In genomic region chr6:33036512-33036911, GRCh38 we compare ENCODE assay signal across 33 cellular contexts. TPM values are rescaled to one million over a fixed set of nuclear protein-coding genes. Genes with fewer than 3 reads are reported as not detected.
"Had no signal": no experiment of that assay in that cellular context is flagged by ENCODE, and none has a peak within 500 bp of the region (broad histone marks: within the 10 kb centered on the region; RNA-seq: fewer than 3 reads in every experiment).

No MANE protein-coding gene starts in this region.

- H3K27ac Mint-ChIP-seq: activated CD4-positive, alpha-beta T cell treated with anti-CD3 and anti-CD28 coated beads, Interleukin-2, amount 10 ng/mL, durations not matched to agents 24 days and 14 days; activated CD8-positive, alpha-beta T cell treated with anti-CD3 and anti-CD28 coated beads for 36 hours; activated naive CD8-positive, alpha-beta T cell treated with anti-CD3 and anti-CD28 coated beads for 36 hours; activated T-cell treated with anti-CD3 and anti-CD28 coated beads, Interleukin-2, amount 50 U/mL, for 72 hours; activated T-helper 17 cell treated with anti-CD3 and anti-CD28 coated beads, Interleukin-2, amount 50 U/mL, for 72 hours had no signal

- H3K27me3 ChIP-seq: Peyer's patch had no signal

- H3K36me3 ChIP-seq: brain microvascular endothelial cell, Peyer's patch, SJCRH30, WERI-Rb-1 had no signal

- H3K27ac ChIP-seq: brain microvascular endothelial cell, Peyer's patch, SJCRH30, SK-N-MC, WERI-Rb-1 had no signal

- DNase-seq: activated CD4-positive, alpha-beta T cell treated with anti-CD3 and anti-CD28 coated beads, Interleukin-2, amount 10 ng/mL, durations not matched to agents 24 days and 14 days; activated CD4-positive, alpha-beta T cell treated with anti-CD3 and anti-CD28 coated beads, Interleukin-2, amount 50 U/mL, for 4 hours; activated CD8-positive, alpha-beta T cell treated with anti-CD3 and anti-CD28 coated beads for 36 hours; activated effector memory CD4-positive, alpha-beta T cell treated with anti-CD3 and anti-CD28 coated beads, Interleukin-2, amount 50 U/mL, for 16 hours; activated naive CD4-positive, alpha-beta T cell; activated naive CD4-positive, alpha-beta T cell treated with anti-CD3 and anti-CD28 coated beads, Interleukin-2, amount 50 U/mL, for 16 hours; activated naive CD8-positive, alpha-beta T cell treated with anti-CD3 and anti-CD28 coated beads for 36 hours; activated T-cell treated with anti-CD3 and anti-CD28 coated beads, Interleukin-2, amount 50 U/mL, for 1 hour; activated T-cell treated with anti-CD3 and anti-CD28 coated beads, Interleukin-2, amount 50 U/mL, for 72 hours; amniotic stem cell; aorta; brain microvascular endothelial cell; central memory CD4-positive, alpha-beta T cell; Karpas-422; NCI-H1105 treated with DMSO at 0.1 percent for 48 hours; NCI-H1436; NCI-H1694; NCI-H1930; NCI-H2081 treated with DMSO at 0.1 percent for 48 hours; NCI-H510A; NCI-H526; NCI-H748 treated with DMSO at 0.1 percent for 48 hours; NK-92 treated with Interleukin-12 subunit alpha and Interleukin-12 subunit beta, amount 100 ng/mL, for 24 hours; PC-3; Peyer's patch; RPMI8226; SJCRH30; T1000; WERI-Rb-1 had no signal

- H3K9me3 ChIP-seq: Peyer's patch, SJCRH30 had no signal

- H3K4me3 ChIP-seq: Peyer's patch, SJCRH30, SK-N-MC had no signal

- H3K4me1 ChIP-seq: Peyer's patch, SJCRH30 had no signal

- ATAC-seq: activated CD8-positive, alpha-beta T cell treated with anti-CD3 and anti-CD28 coated beads for 36 hours; activated T-cell treated with anti-CD3 and anti-CD28 coated beads, Interleukin-2, amount 50 U/mL, for 72 hours; activated T-helper 17 cell treated with anti-CD3 and anti-CD28 coated beads, Interleukin-2, amount 50 U/mL, for 72 hours; PC-3; Right ventricle myocardium inferior had no signal

- H3K4me1 Mint-ChIP-seq: activated CD4-positive, alpha-beta T cell treated with anti-CD3 and anti-CD28 coated beads, Interleukin-2, amount 10 ng/mL, durations not matched to agents 24 days and 14 days; activated naive CD8-positive, alpha-beta T cell treated with anti-CD3 and anti-CD28 coated beads for 36 hours; activated T-helper 17 cell treated with anti-CD3 and anti-CD28 coated beads, Interleukin-2, amount 50 U/mL, for 72 hours had no signal

- H3K4me3 Mint-ChIP-seq: activated CD4-positive, alpha-beta T cell treated with anti-CD3 and anti-CD28 coated beads, Interleukin-2, amount 10 ng/mL, durations not matched to agents 24 days and 14 days; activated CD8-positive, alpha-beta T cell treated with anti-CD3 and anti-CD28 coated beads for 36 hours; activated naive CD8-positive, alpha-beta T cell treated with anti-CD3 and anti-CD28 coated beads for 36 hours; activated T-cell treated with anti-CD3 and anti-CD28 coated beads, Interleukin-2, amount 50 U/mL, for 72 hours; activated T-helper 17 cell treated with anti-CD3 and anti-CD28 coated beads, Interleukin-2, amount 50 U/mL, for 72 hours had no signal

RNA-seq across cellular contexts. Expression of gene HLA-DOA, which starts 27.1 kb away (rescaled TPM):
- total RNA-seq: MCF 10A, PC-3 had no signal

RNA-seq across cellular contexts. Expression of gene HLA-DPA1, which starts 36.9 kb away (rescaled TPM):
- total RNA-seq: MCF 10A, PC-3, SJCRH30 had no signal

RNA-seq across cellular contexts. Expression of gene HLA-DPB1, which starts 39.3 kb away (rescaled TPM):
- total RNA-seq: MCF 10A, PC-3, SJCRH30 had no signal
